ENCODE assay signal across 20 cellular contexts in genomic region chr21:18832950-18833349, GRCh38.
DNase-seq lines count a peak whose midpoint lies in the region; ATAC-seq and TF ChIP-seq lines count a peak whose summit lies in the region.
"Had no signal": no experiment of that assay in that cellular context is flagged by ENCODE, and none has a peak within 500 bp of the region (broad histone marks: within the 10 kb centered on the region; RNA-seq: fewer than 3 reads in every experiment).

No MANE protein-coding gene starts in this region.

- H3K36me3 ChIP-seq in hepatocyte (replicated peaks; ENCODE audit: insufficient read depth, low read depth) (no peaks in the 10 kb centered on the region), mucosa of descending colon (ENCODE audit: low read depth) (no peaks in the 10 kb centered on the region)
- H3K36me3 ChIP-seq: thyroid gland had no signal

- H3K9me2 ChIP-seq in hepatocyte (replicated peaks; ENCODE audit: insufficient read depth): no peaks in the 10 kb centered on the region

- WGBS in hepatocyte (ENCODE audit: low lambda C conversion rate, missing lambda C conversion rate): 50% methylated on average over 2 of the region's 2 CpGs

- no peak overlapping the region for H3K4me3 ChIP-seq in hepatocyte
- H3K4me3 ChIP-seq in mucosa of descending colon: no peak overlapping the region
- H3K4me3 ChIP-seq: thyroid gland had no signal

- peak overlapping the region; percentile 56 for H3K27ac ChIP-seq in hepatocyte
- H3K27ac ChIP-seq: parathyroid adenoma, thyroid gland had no signal

- H3K4me1 ChIP-seq in hepatocyte (ENCODE audit: insufficient read depth) (peaks cover 4% of the 10 kb centered on the region), mucosa of descending colon (ENCODE audit: low read depth) (no peaks in the 10 kb centered on the region)
- H3K4me1 ChIP-seq: parathyroid adenoma, thyroid gland had no signal

- H4K20me1 ChIP-seq in hepatocyte (ENCODE audit: insufficient read depth, poor library complexity, severe bottlenecking): no peaks in the 10 kb centered on the region

- H3K9me3 ChIP-seq in hepatocyte (ENCODE audit: low read depth): no peaks in the 10 kb centered on the region
- peaks cover 3% of the 10 kb centered on the region for H3K9me3 ChIP-seq in mucosa of descending colon
- H3K9me3 ChIP-seq: thyroid gland had no signal

- DNase-seq in A172 (ENCODE audit: low spot score) (peak; percentile 96), LoVo (ENCODE audit: low spot score) (peak; percentile 60), amniotic epithelial cell (ENCODE audit: low read depth) (peak; percentile 83), hepatocyte (ENCODE audit: low spot score) (peak; percentile 35), D341Med (ENCODE audit: low spot score) (no peak), mucosa of descending colon (no peak)
- DNase-seq: activated CD4-positive, alpha-beta memory T cell treated with anti-CD3 and anti-CD28 coated beads for 36 hours; activated effector memory CD4-positive, alpha-beta T cell treated with Interleukin-2 at 50 U/mL for 16 hours; caudate nucleus; CD8-positive, alpha-beta T cell; midbrain; NCI-H1092; NCI-H446; RPMI8226; stimulated activated CD4-positive, alpha-beta T cell treated with anti-CD3 and anti-CD28 coated beads, Interleukin-15, amount 100 ng/mL, for 24 hours; T-helper 9 cell; thyroid gland had no signal

- TF ChIP-seq CTCF in hepatocyte (IDR thresholded peaks at IDR 0.05; ENCODE audit: poor library complexity): no peak
- no peak for TF ChIP-seq CTCF in mucosa of descending colon (IDR thresholded peaks at IDR 0.05)

- H2AFZ ChIP-seq in hepatocyte: no peak overlapping the region
- H2AFZ ChIP-seq: parathyroid adenoma had no signal

- no peak overlapping the region for H3K4me2 ChIP-seq in hepatocyte

- no peaks in the 10 kb centered on the region for H3K79me2 ChIP-seq in hepatocyte
- H3K79me2 ChIP-seq: parathyroid adenoma had no signal

- ATAC-seq in HG03460 (IDR thresholded peaks at IDR 0.05; ENCODE audit: unreplicated experiment): no peak
- no peak for ATAC-seq in mucosa of descending colon
- no peak for ATAC-seq in GM21723 (IDR thresholded peaks at IDR 0.05; ENCODE audit: unreplicated experiment)
- ATAC-seq: CD8-positive, alpha-beta T cell had no signal

- no peaks in the 10 kb centered on the region for H3K27me3 ChIP-seq in hepatocyte
- H3K27me3 ChIP-seq: thyroid gland had no signal

- intact Hi-C loops in mucosa of descending colon (cut with DNase I, micrococcal nuclease): no loop called here

Comparison
In these comparisons a context has a peak if more than half of its experiments do, and no peak if none do; other contexts are left out.
1. DNase-seq: peak in A172 (single experiment), LoVo (single experiment), amniotic epithelial cell (single experiment) and hepatocyte (single experiment); none in D341Med (single experiment) and mucosa of descending colon (0 of 3).